In genomic region chr11:84543367-84544159, GRCh38 we compare ENCODE assay signal across 14 cellular contexts.
DNase-seq lines count a peak whose midpoint lies in the region; ATAC-seq and TF ChIP-seq lines count a peak whose summit lies in the region.
"Had no signal": no experiment of that assay in that cellular context is flagged by ENCODE, and none has a peak within 500 bp of the region (broad histone marks: within the 10 kb centered on the region; RNA-seq: fewer than 3 reads in every experiment).

No MANE protein-coding gene starts in this region.

- no peaks in the 10 kb centered on the region for H3K27me3 ChIP-seq in HUES48 (ENCODE audit: control insufficient read depth, insufficient read depth, low read length)
- H3K27me3 ChIP-seq: hepatocyte had no signal

- H3K27ac Mint-ChIP-seq in WTC11: peak overlapping the region; percentile 91
- H3K27ac Mint-ChIP-seq in activated T-cell treated with anti-CD3 and anti-CD28 coated beads, Interleukin-2, amount 50 U/mL, for 72 hours: no peak overlapping the region
- H3K27ac Mint-ChIP-seq: activated naive CD4-positive, alpha-beta T cell treated with anti-CD3 and anti-CD28 coated beads for 36 hours; CD4-positive, alpha-beta T cell; naive thymus-derived CD4-positive, alpha-beta T cell; T-cell had no signal

- peaks cover 33% of the 10 kb centered on the region for H3K4me1 ChIP-seq in HUES48 (ENCODE audit: control insufficient read depth, insufficient read depth, low read length)

- no peaks in the 10 kb centered on the region for H3K9me3 ChIP-seq in HUES48 (ENCODE audit: control insufficient read depth, insufficient read depth, low read length)

- CTCF ChIA-PET in WTC11 (lab: Charles Lee): interaction anchor here (0.7 to 3.9 kb wide), 19 partner anchors 12 to 707 kb away, joined by 3 to 23 read pairs (median 4); no protein-coding TSS in a partner anchor

- POLR2A ChIA-PET in WTC11 (lab: Charles Lee): interaction anchor here (0.5 kb wide), 1 partner anchor 106 kb away, joined by 4 read pairs; no protein-coding TSS in a partner anchor

- H3K36me3 ChIP-seq in HUES48 (ENCODE audit: control insufficient read depth, insufficient read depth, low read length): no peaks in the 10 kb centered on the region

- peak; percentile 9 for DNase-seq in NCI-H345 treated with DMSO at 0.1 percent for 48 hours (lab: John Stamatoyannopoulos, UW; ENCODE audit: unreplicated experiment)
- DNase-seq in WTC11 (ENCODE audit: low spot score): peak; percentile 80
- DNase-seq in middle frontal gyrus (ENCODE audit: extremely low spot score, low spot score): peak; percentile 67
- DNase-seq in RKO (ENCODE audit: low spot score): no peak
- no peak for DNase-seq in activated T-cell treated with anti-CD3 and anti-CD28 coated beads, Interleukin-2, amount 50 U/mL, for 72 hours
- DNase-seq: activated CD8-positive, alpha-beta memory T cell treated with anti-CD3 and anti-CD28 coated beads, Interleukin-2, amount 50 U/mL, for 4 hours; activated naive CD4-positive, alpha-beta T cell treated with anti-CD3 and anti-CD28 coated beads for 36 hours; CD4-positive, alpha-beta T cell; naive thymus-derived CD4-positive, alpha-beta T cell; stimulated activated CD4-positive, alpha-beta T cell treated with anti-CD3 and anti-CD28 coated beads, Interleukin-15, amount 100 ng/mL, for 24 hours; T-cell had no signal

- peak overlapping the region; percentile 55 for H3K4me3 Mint-ChIP-seq in WTC11
- no peak overlapping the region for H3K4me3 Mint-ChIP-seq in activated T-cell treated with anti-CD3 and anti-CD28 coated beads, Interleukin-2, amount 50 U/mL, for 72 hours
- H3K4me3 Mint-ChIP-seq: activated naive CD4-positive, alpha-beta T cell treated with anti-CD3 and anti-CD28 coated beads for 36 hours; CD4-positive, alpha-beta T cell; naive thymus-derived CD4-positive, alpha-beta T cell; T-cell had no signal

- H3K27ac ChIP-seq in HUES48 (ENCODE audit: low read depth, low read length): peak overlapping the region; percentile 82
- H3K27ac ChIP-seq: hepatocyte had no signal

- H3K4me3 ChIP-seq in HUES48 (ENCODE audit: low read depth, low read length): peak overlapping the region; percentile 59
- H3K4me3 ChIP-seq: hepatocyte had no signal

- peaks cover 22% of the 10 kb centered on the region for H3K9me3 Mint-ChIP-seq in WTC11
- H3K9me3 Mint-ChIP-seq in activated T-cell treated with anti-CD3 and anti-CD28 coated beads, Interleukin-2, amount 50 U/mL, for 72 hours: peaks cover 7% of the 10 kb centered on the region in 2 donors
- H3K9me3 Mint-ChIP-seq: CD4-positive, alpha-beta T cell had no signal

- H3K9ac ChIP-seq in HUES48 (ENCODE audit: low read depth, low read length): peak overlapping the region; percentile 72

- ATAC-seq in WTC11 (peak; percentile 95), HG02870 (IDR thresholded peaks at IDR 0.05; ENCODE audit: unreplicated experiment) (no peak)
- no peak for ATAC-seq in activated T-cell treated with anti-CD3 and anti-CD28 coated beads, Interleukin-2, amount 50 U/mL, for 72 hours (replicated peaks in 1 of 2)
- ATAC-seq: naive thymus-derived CD4-positive, alpha-beta T cell; T-cell had no signal

- no peak for TF ChIP-seq CTCF in WTC11 (IDR thresholded peaks at IDR 0.05)

- H3K4me1 Mint-ChIP-seq in WTC11: peaks cover 43% of the 10 kb centered on the region
- no peaks in the 10 kb centered on the region for H3K4me1 Mint-ChIP-seq in activated T-cell treated with anti-CD3 and anti-CD28 coated beads, Interleukin-2, amount 50 U/mL, for 72 hours (ENCODE audit: low read depth)
- H3K4me1 Mint-ChIP-seq: naive thymus-derived CD4-positive, alpha-beta T cell; T-cell had no signal

- peaks cover 23% of the 10 kb centered on the region for H3K36me3 Mint-ChIP-seq in WTC11
- H3K36me3 Mint-ChIP-seq in activated T-cell treated with anti-CD3 and anti-CD28 coated beads, Interleukin-2, amount 50 U/mL, for 72 hours (ENCODE audit: insufficient read depth in 2 of 2): no peaks in the 10 kb centered on the region
- H3K36me3 Mint-ChIP-seq: T-cell had no signal

- no peaks in the 10 kb centered on the region for H3K27me3 Mint-ChIP-seq in WTC11 (ENCODE audit: low read depth)
- H3K27me3 Mint-ChIP-seq in activated T-cell treated with anti-CD3 and anti-CD28 coated beads, Interleukin-2, amount 50 U/mL, for 72 hours (ENCODE audit: low read depth): no peaks in the 10 kb centered on the region
- H3K27me3 Mint-ChIP-seq: CD4-positive, alpha-beta T cell; naive thymus-derived CD4-positive, alpha-beta T cell; T-cell had no signal

TF ChIP-seq in WTC11, 78 proteins besides CTCF, POLR2A, EP300 and RAD21:
- TF ChIP-seq SOX15 (CRISPR knock-in tag; IDR thresholded peaks at IDR 0.05) (no peak), ATF3 (CRISPR knock-in tag; conservative IDR thresholded peaks at IDR 0.05) (no peak), MYBL2 (CRISPR knock-in tag; IDR thresholded peaks at IDR 0.05) (no peak), ZNF219 (CRISPR knock-in tag; IDR thresholded peaks at IDR 0.05; ENCODE audit: borderline replicate concordance) (no peak), ATF2 (CRISPR knock-in tag; IDR thresholded peaks at IDR 0.05; ENCODE audit: borderline replicate concordance, low read depth) (no peak), ZNF232 (CRISPR knock-in tag; IDR thresholded peaks at IDR 0.05) (no peak), KAT7 (CRISPR knock-in tag; IDR thresholded peaks at IDR 0.05; ENCODE audit: borderline replicate concordance) (no peak), HMGA2 (CRISPR knock-in tag; IDR thresholded peaks at IDR 0.05) (no peak), CBFB (CRISPR knock-in tag; IDR thresholded peaks at IDR 0.05; ENCODE audit: low read depth) (no peak)
TF ChIP-seq in WTC11: peak in this region for 0.

Comparison
In these comparisons a context has a peak if more than half of its experiments do, and no peak if none do; other contexts are left out.
1. DNase-seq: peak in NCI-H345 treated with DMSO at 0.1 percent for 48 hours (single experiment), WTC11 (single experiment) and middle frontal gyrus (single experiment); none in RKO (single experiment) and activated T-cell treated with anti-CD3 and anti-CD28 coated beads, Interleukin-2, amount 50 U/mL, for 72 hours (0 of 2).